ENCODE assay signal across 29 cellular contexts in genomic region chr21:45010096-45010495, GRCh38.
DNase-seq lines count a peak whose midpoint lies in the region; ATAC-seq, FAIRE-seq and TF ChIP-seq lines count a peak whose summit lies in the region.
"Had no signal": no experiment of that assay in that cellular context is flagged by ENCODE, and none has a peak within 500 bp of the region (broad histone marks: within the 10 kb centered on the region; RNA-seq: fewer than 3 reads in every experiment).

No MANE protein-coding gene starts in this region.

- no peak for FAIRE-seq in HepG2 (lab: Jason Lieb, UNC)
- FAIRE-seq: A204.1, D721Med, kidney, small intestine had no signal

- 13% methylated on average over 3 of the region's 3 CpGs for WGBS in HepG2 (ENCODE audit: low lambda C conversion rate)
- WGBS in right lobe of liver (ENCODE audit: insufficient coverage, low coverage, low lambda C conversion rate, missing lambda C conversion rate), result 70% methylated on average over 3 of the region's 3 CpGs
- WGBS in ovary, 3 donors, result 79 to 88% (median 79%) methylated on average over 3 of the region's 3 CpGs

- in situ Hi-C loops in HepG2 (cut with HindIII; ENCODE audit: extremely low pct_ligation_motif_present, low pct_unique_long_range_greater_than_20kb), result no loop called here

- ATAC-seq in HepG2 (no peak), right lobe of liver (no peak)
- ATAC-seq: natural killer cell treated with Interleukin-12 subunit alpha and Interleukin-12 subunit beta and Interleukin-15 and Interleukin-18, amount 100 ng/mL, for 72 hours; WTC11 had no signal

- CTCF ChIA-PET in HepG2 (lab: Yijun Ruan, JAX; ENCODE audit: low intra/inter-chr PET ratio, low total read pairs), result no interaction called here

- no peaks in the 10 kb centered on the region for H4K20me1 ChIP-seq in HepG2 (ENCODE audit: insufficient read depth, low read length)

- peaks cover 22% of the 10 kb centered on the region for H3K9me3 Mint-ChIP-seq in osteocyte (ENCODE audit: unreplicated experiment)
- H3K9me3 Mint-ChIP-seq: activated naive CD4-positive, alpha-beta T cell treated with anti-CD3 and anti-CD28 coated beads, Interleukin-2, amount 10 ng/mL, durations not matched to agents 7 days and 5 days; natural killer cell treated with Interleukin-12 subunit alpha and Interleukin-12 subunit beta and Interleukin-15 and Interleukin-18, amount 100 ng/mL, for 72 hours had no signal

- no peak overlapping the region for H3K4me3 Mint-ChIP-seq in osteocyte (ENCODE audit: unreplicated experiment)
- H3K4me3 Mint-ChIP-seq: activated CD4-positive, alpha-beta memory T cell treated with anti-CD3 and anti-CD28 coated beads for 36 hours; activated naive CD4-positive, alpha-beta T cell treated with anti-CD3 and anti-CD28 coated beads, Interleukin-2, amount 10 ng/mL, durations not matched to agents 7 days and 5 days; activated T-cell treated with anti-CD3 and anti-CD28 coated beads, Interleukin-2, amount 50 U/mL, for 24 hours; IgD-negative memory B cell; natural killer cell treated with Interleukin-12 subunit alpha and Interleukin-12 subunit beta and Interleukin-15 and Interleukin-18, amount 100 ng/mL, for 72 hours; WTC11 had no signal

- peaks cover under 1 to 16% of the 10 kb centered on the region in 2 experiments; a peak in 2 of 5 replicates for H3K27me3 ChIP-seq in HepG2 (ENCODE audit: control insufficient read depth in 1 of 2, insufficient read depth in 2 of 2, low read length in 2 of 2)
- H3K27me3 ChIP-seq in right lobe of liver, result no peaks in the 10 kb centered on the region
- H3K27me3 ChIP-seq in ovary, result no peaks in the 10 kb centered on the region
- H3K27me3 ChIP-seq: ascending aorta, SJSA1, uterus had no signal

- no peak overlapping the region for H3K9ac ChIP-seq in HepG2 (ENCODE audit: insufficient read depth, low read depth, low read length)

- no peak overlapping the region for H2AFZ ChIP-seq in HepG2 (ENCODE audit: low read length)

- H3K4me1 ChIP-seq in HepG2 (ENCODE audit: insufficient read depth, low read length) (peaks cover 81% of the 10 kb centered on the region), right lobe of liver (no peaks in the 10 kb centered on the region), ovary (ENCODE audit: insufficient read depth) (no peaks in the 10 kb centered on the region)
- H3K4me1 ChIP-seq: uterus had no signal

- intact Hi-C loops in HepG2 (cut with micrococcal nuclease; ENCODE audit: unreplicated experiment) (loop anchor here (10.0 kb wide), 1 partner anchor 65 kb away; the partner anchor contains the start of gene ADARB1), right lobe of liver (cut with DNase I) (no loop called here), ovary (cut with DNase I) (no loop called here)

- POLR2A ChIA-PET in HepG2 (lab: Yijun Ruan, JAX), result interaction anchor here (7.0 kb wide), 1 partner anchor 25 kb away, joined by 141 read pairs; no protein-coding TSS in a partner anchor

- no peaks in the 10 kb centered on the region for H3K27me3 Mint-ChIP-seq in osteocyte (ENCODE audit: unreplicated experiment)

- H3K4me2 ChIP-seq in HepG2 (ENCODE audit: low read depth, low read length), result no peak overlapping the region

- no peak overlapping the region for H3K27ac Mint-ChIP-seq in osteocyte (ENCODE audit: unreplicated experiment)
- H3K27ac Mint-ChIP-seq: activated CD4-positive, alpha-beta memory T cell treated with anti-CD3 and anti-CD28 coated beads for 36 hours; activated naive CD4-positive, alpha-beta T cell treated with anti-CD3 and anti-CD28 coated beads, Interleukin-2, amount 10 ng/mL, durations not matched to agents 7 days and 5 days; activated T-cell treated with anti-CD3 and anti-CD28 coated beads, Interleukin-2, amount 50 U/mL, for 24 hours; IgD-negative memory B cell; natural killer cell treated with Interleukin-12 subunit alpha and Interleukin-12 subunit beta and Interleukin-15 and Interleukin-18, amount 100 ng/mL, for 72 hours; progenitor cell of endocrine pancreas; WTC11 had no signal

- H3K9me3 ChIP-seq in HepG2 (ENCODE audit: low read length), result no peaks in the 10 kb centered on the region
- no peaks in the 10 kb centered on the region for H3K9me3 ChIP-seq in right lobe of liver
- no peaks in the 10 kb centered on the region for H3K9me3 ChIP-seq in ovary
- H3K9me3 ChIP-seq: uterus had no signal

- H3K27ac ChIP-seq in HepG2 (ENCODE audit: extremely low read length, insufficient read depth, low read length) (no peak overlapping the region), right lobe of liver (no peak overlapping the region), caudate nucleus (ENCODE audit: low read depth, low read length) (no peak overlapping the region), ovary (no peak overlapping the region)
- H3K27ac ChIP-seq: SJSA1, uterus had no signal

- no TSS peak for BruUV-seq in HepG2 (replicated peaks; lab: Mats Ljungman, UMichigan)

- H3K79me2 ChIP-seq in HepG2 (ENCODE audit: insufficient read depth, low read length), result no peaks in the 10 kb centered on the region

- peak; percentile 48 for DNase-seq in HepG2 (ENCODE audit: low spot score)
- no peak for DNase-seq in right lobe of liver
- peak; percentile 38 for DNase-seq in amniotic epithelial cell (ENCODE audit: low read depth)
- DNase-seq in iris pigment epithelial cell (ENCODE audit: low read depth), result peak; percentile 41
- DNase-seq in osteocyte (ENCODE audit: extremely low spot score, unreplicated experiment), result no peak
- DNase-seq in caudate nucleus (lab: John Stamatoyannopoulos, UW), result no peak
- no peak for DNase-seq in ovary
- DNase-seq in activated naive CD4-positive, alpha-beta T cell treated with Interleukin-2 at 50 U/mL for 16 hours, result no peak
- DNase-seq: activated CD4-positive, alpha-beta memory T cell treated with anti-CD3 and anti-CD28 coated beads for 36 hours; activated naive CD4-positive, alpha-beta T cell treated with anti-CD3 and anti-CD28 coated beads, Interleukin-2, amount 10 ng/mL, durations not matched to agents 7 days and 5 days; activated T-cell treated with anti-CD3 and anti-CD28 coated beads, Interleukin-2, amount 50 U/mL, for 24 hours; GF-D8; HCEC 1CT; hippocampal formation; NCI-H2081; NCI-H526 treated with DMSO at 0.1 percent for 48 hours; small intestine; stimulated activated CD4-positive, alpha-beta T cell treated with anti-CD3 and anti-CD28 coated beads, Interleukin-4, amount 100 ng/mL, for 4 hours; T-helper 2 cell had no signal

- TF ChIP-seq CTCF in HepG2 (CRISPR knock-in tag; IDR thresholded peaks at IDR 0.05) (no peak), right lobe of liver (IDR thresholded peaks at IDR 0.05) (no peak), osteocyte (IDR thresholded peaks at IDR 0.05) (no peak), ovary (IDR thresholded peaks at IDR 0.05) (no peak)

- no peak for TF ChIP-seq EP300 in HepG2 (IDR thresholded peaks at IDR 0.05; ENCODE audit: low read depth in 2 of 2, low read length in 2 of 2)
- TF ChIP-seq EP300 in HepG2 (CRISPR knock-in tag; IDR thresholded peaks at IDR 0.05; ENCODE audit: borderline replicate concordance), result no peak
- no peak for TF ChIP-seq EP300 in ovary (IDR thresholded peaks at IDR 0.05)

- no peak for TF ChIP-seq RAD21 in HepG2 (CRISPR knock-in tag; IDR thresholded peaks at IDR 0.05)

- peaks cover 36% of the 10 kb centered on the region for H3K4me1 Mint-ChIP-seq in osteocyte (ENCODE audit: unreplicated experiment)
- H3K4me1 Mint-ChIP-seq: activated naive CD4-positive, alpha-beta T cell treated with anti-CD3 and anti-CD28 coated beads, Interleukin-2, amount 10 ng/mL, durations not matched to agents 7 days and 5 days had no signal

- no peak overlapping the region for H3K4me3 ChIP-seq in HepG2 (replicated peaks in 1 of 3; ENCODE audit: insufficient read depth in 1 of 3, low read depth in 2 of 3, low read length in 3 of 3)
- no peak overlapping the region for H3K4me3 ChIP-seq in right lobe of liver
- no peak overlapping the region for H3K4me3 ChIP-seq in ovary
- H3K4me3 ChIP-seq: ascending aorta, SJSA1, uterus had no signal

- H3K36me3 Mint-ChIP-seq in osteocyte (ENCODE audit: unreplicated experiment), result no peaks in the 10 kb centered on the region
- H3K36me3 Mint-ChIP-seq: activated CD4-positive, alpha-beta memory T cell treated with anti-CD3 and anti-CD28 coated beads for 36 hours; activated naive CD4-positive, alpha-beta T cell treated with anti-CD3 and anti-CD28 coated beads, Interleukin-2, amount 10 ng/mL, durations not matched to agents 7 days and 5 days; natural killer cell treated with Interleukin-12 subunit alpha and Interleukin-12 subunit beta and Interleukin-15 and Interleukin-18, amount 100 ng/mL, for 72 hours; WTC11 had no signal

- TF ChIP-seq POLR2A in HepG2 (IDR thresholded peaks at IDR 0.05; ENCODE audit: insufficient read depth in 1 of 2, low read depth in 2 of 2, low read length in 2 of 2) (no peak), right lobe of liver (IDR thresholded peaks at IDR 0.05) (no peak), ovary (IDR thresholded peaks at IDR 0.05) (no peak)

- H3K36me3 ChIP-seq in HepG2 (replicated peaks in 1 of 2; ENCODE audit: control insufficient read depth in 1 of 2, insufficient read depth in 2 of 2, low read length in 2 of 2) (no peaks in the 10 kb centered on the region), right lobe of liver (no peaks in the 10 kb centered on the region), ovary (no peaks in the 10 kb centered on the region)
- H3K36me3 ChIP-seq: ascending aorta, SJSA1, uterus had no signal

TF ChIP-seq in HepG2, 621 proteins besides CTCF, POLR2A, EP300 and RAD21 (continues in another document):
- TF ChIP-seq MED8 (CRISPR knock-in tag; IDR thresholded peaks at IDR 0.05; ENCODE audit: insufficient replicate concordance) (no peak), MBD4 (IDR thresholded peaks at IDR 0.05; ENCODE audit: borderline replicate concordance, low read length) (no peak), GLI4 (CRISPR knock-in tag; IDR thresholded peaks at IDR 0.05; ENCODE audit: borderline replicate concordance) (no peak), DPF2 (CRISPR knock-in tag; IDR thresholded peaks at IDR 0.05; ENCODE audit: borderline replicate concordance, low read depth) (no peak), KLF13 (CRISPR knock-in tag; IDR thresholded peaks at IDR 0.05) (no peak), ESRRA (CRISPR knock-in tag; IDR thresholded peaks at IDR 0.05; ENCODE audit: low read depth) (no peak), GATA4 (IDR thresholded peaks at IDR 0.05; ENCODE audit: borderline replicate concordance, low read depth) (no peak), ZNF598 (CRISPR knock-in tag; IDR thresholded peaks at IDR 0.05; ENCODE audit: borderline replicate concordance) (no peak), ZNF414 (CRISPR knock-in tag; IDR thresholded peaks at IDR 0.05) (no peak)

Comparison
In these comparisons a context has a peak if more than half of its experiments do, and no peak if none do; other contexts are left out.
1. DNase-seq: peak in HepG2 (single experiment), amniotic epithelial cell (single experiment) and iris pigment epithelial cell (single experiment); none in right lobe of liver (0 of 3), osteocyte (single experiment), caudate nucleus (0 of 61), ovary (0 of 5) and activated naive CD4-positive, alpha-beta T cell treated with Interleukin-2 at 50 U/mL for 16 hours (single experiment).